Comparison of ENCODE assay signal across 1 cellular context in genomic region chr10:89249066-89249465, GRCh38.
TF ChIP-seq lines count a peak whose summit lies in the region.

No MANE protein-coding gene starts in this region.

TF ChIP-seq in HEK293, 187 proteins besides CTCF, POLR2A, EP300 and RAD21:
- TF ChIP-seq ZNF202 (tag by site-specific recombination; IDR thresholded peaks at IDR 0.05; ENCODE audit: borderline replicate concordance) (no peak), ZNF707 (tag by site-specific recombination; IDR thresholded peaks at IDR 0.05) (no peak), INSM2 (tag by site-specific recombination; IDR thresholded peaks at IDR 0.05) (no peak), PRDM1 (tag by site-specific recombination; IDR thresholded peaks at IDR 0.05) (peak; percentile 33; the same call in 1 of the 2 replicates), ZNF585B (tag by site-specific recombination; IDR thresholded peaks at IDR 0.05) (no peak)
